ENCODE assay signal across 25 cellular contexts in genomic region chr1:54171636-54172035, GRCh38. TPM values are rescaled to one million over a fixed set of nuclear protein-coding genes. Genes with fewer than 3 reads are reported as not detected.
DNase-seq lines count a peak whose midpoint lies in the region; ATAC-seq and TF ChIP-seq lines count a peak whose summit lies in the region.
"Had no signal": no experiment of that assay in that cellular context is flagged by ENCODE, and none has a peak within 500 bp of the region (broad histone marks: within the 10 kb centered on the region; RNA-seq: fewer than 3 reads in every experiment).

No MANE protein-coding gene starts in this region.

- DNase-seq in Right ventricle myocardium inferior (ENCODE audit: missing footprints) (peak; percentile 42), right cardiac atrium (no peak), Panc1 (ENCODE audit: low read depth, low spot score) (no peak), chondrocyte (ENCODE audit: low spot score) (peak; percentile 61), spleen (peak; percentile 55)
- no peak for DNase-seq in activated CD4-positive, alpha-beta T cell treated with anti-CD3 and anti-CD28 coated beads for 48 hours
- DNase-seq: Calu3; CD4-positive, alpha-beta memory T cell; COR-L47; DMS53; DMS79 treated with DMSO at 0.1 percent for 48 hours; GF-D8; GM23248; H7; HCEC 1CT had no signal

- intact Hi-C loops in Right ventricle myocardium inferior (cut with DNase I): no loop called here
- intact Hi-C loops in right cardiac atrium (cut with DNase I): no loop called here
- intact Hi-C loops in Panc1 (cut with micrococcal nuclease; ENCODE audit: unreplicated experiment): no loop called here
- intact Hi-C loops in spleen (cut with DNase I; ENCODE audit: low total_unique reads): no loop called here

- no peaks in the 10 kb centered on the region for H3K9me3 Mint-ChIP-seq in chondrocyte (ENCODE audit: low read depth)
- H3K9me3 Mint-ChIP-seq: CD14-positive monocyte; CD4-positive, alpha-beta memory T cell had no signal

- H3K27ac Mint-ChIP-seq in chondrocyte (ENCODE audit: unreplicated experiment): no peak overlapping the region
- H3K27ac Mint-ChIP-seq: B cell had no signal

- no peaks in the 10 kb centered on the region for H3K4me1 Mint-ChIP-seq in chondrocyte (ENCODE audit: low read depth)
- H3K4me1 Mint-ChIP-seq: B cell had no signal

- H3K4me1 ChIP-seq in right cardiac atrium (ENCODE audit: control insufficient read depth, insufficient read depth, low read length): no peaks in the 10 kb centered on the region
- H3K4me1 ChIP-seq in Panc1 (ENCODE audit: control insufficient read depth, insufficient read depth, low read length): no peaks in the 10 kb centered on the region
- H3K4me1 ChIP-seq in spleen: peaks cover 3 to 29% (median 14%) of the 10 kb centered on the region in 6 donors

- in situ Hi-C loops in Panc1 (cut with HindIII; ENCODE audit: low pct_unique_long_range_greater_than_20kb, low sequenced_read_pairs): no loop called here

- no peaks in the 10 kb centered on the region for H3K36me3 Mint-ChIP-seq in chondrocyte (ENCODE audit: low read depth)

- POLR2A ChIA-PET in Panc1 (lab: Charles Lee): no interaction called here

- no peaks in the 10 kb centered on the region for H3K27me3 ChIP-seq in right cardiac atrium (ENCODE audit: control insufficient read depth, insufficient read depth)
- H3K27me3 ChIP-seq in Panc1 (ENCODE audit: control insufficient read depth, insufficient read depth, low read length): no peaks in the 10 kb centered on the region
- H3K27me3 ChIP-seq in spleen (replicated peaks in 1 of 7): no peaks in the 10 kb centered on the region
- H3K27me3 ChIP-seq: BLaER1 had no signal

- ATAC-seq in Right ventricle myocardium inferior (no peak), right cardiac atrium (no peak), Panc1 (no peak), GM18502 (IDR thresholded peaks at IDR 0.05; ENCODE audit: poor library complexity, unreplicated experiment) (no peak), HG03175 (IDR thresholded peaks at IDR 0.05; ENCODE audit: unreplicated experiment) (no peak)

- CTCF ChIA-PET in Panc1 (lab: Charles Lee): no interaction called here

- no peak for TF ChIP-seq POLR2A in spleen (IDR thresholded peaks at IDR 0.05)

- TF ChIP-seq CTCF in Panc1 (IDR thresholded peaks at IDR 0.05) (no peak), chondrocyte (IDR thresholded peaks at IDR 0.05) (no peak), spleen (IDR thresholded peaks at IDR 0.05 in 8 of 11, conservative IDR thresholded peaks at IDR 0.05 in 3 of 11) (no peak)

- H3K27ac ChIP-seq in right cardiac atrium (ENCODE audit: low read length) (no peak overlapping the region), Panc1 (ENCODE audit: low read length) (no peak overlapping the region), spleen (no peak overlapping the region)
- H3K27ac ChIP-seq: 22Rv1, BLaER1, GM23248 had no signal

- no peak overlapping the region for H3K4me3 Mint-ChIP-seq in chondrocyte (ENCODE audit: unreplicated experiment)
- H3K4me3 Mint-ChIP-seq: B cell, CD14-positive monocyte had no signal

- H3K4me3 ChIP-seq in right cardiac atrium (ENCODE audit: low read length): no peak overlapping the region
- no peak overlapping the region for H3K4me3 ChIP-seq in Panc1 (ENCODE audit: low read depth in 2 of 2, low read length in 2 of 2)
- no peak overlapping the region for H3K4me3 ChIP-seq in spleen
- H3K4me3 ChIP-seq: BLaER1, GM23248 had no signal

- WGBS in right cardiac atrium: 89% methylated on average over 8 of the region's 8 CpGs
- 84 to 92% (median 90%) methylated on average over 8 of the region's 8 CpGs for WGBS in spleen, 5 donors

- TSS peak; percentile 49 for BruUV-seq in Panc1 (replicated peaks; lab: Mats Ljungman, UMichigan)

- no peaks in the 10 kb centered on the region for H3K27me3 Mint-ChIP-seq in chondrocyte (ENCODE audit: low read depth)
- H3K27me3 Mint-ChIP-seq: B cell; CD4-positive, alpha-beta memory T cell had no signal

- no peaks in the 10 kb centered on the region for H3K9me3 ChIP-seq in right cardiac atrium (ENCODE audit: control insufficient read depth, low read length)
- H3K9me3 ChIP-seq in Panc1 (ENCODE audit: control insufficient read depth, insufficient read depth, low read depth, low read length): no peaks in the 10 kb centered on the region
- no peaks in the 10 kb centered on the region for H3K9me3 ChIP-seq in spleen
- H3K9me3 ChIP-seq: BLaER1 had no signal

- no peaks in the 10 kb centered on the region for H3K36me3 ChIP-seq in Panc1 (ENCODE audit: control insufficient read depth, insufficient read depth, low read length)
- peaks cover 0 to 49% (median 5%) of the 10 kb centered on the region in 6 donors for H3K36me3 ChIP-seq in spleen

RNA-seq across cellular contexts. Expression of gene CDCP2, which starts 18.8 kb away (rescaled TPM):
- total RNA-seq in Right ventricle myocardium inferior: not detected
- not detected for total RNA-seq in right cardiac atrium
- not detected for polyA plus RNA-seq in right cardiac atrium
- total RNA-seq in Panc1 (2021; ENCODE audit: unreplicated experiment): not detected
- polyA plus RNA-seq in Panc1 (2012; ENCODE audit: insufficient read length): not detected
- not detected in 3 replicates for total RNA-seq in chondrocyte
- total RNA-seq in spleen: 1 to 10 TPM in 2 of 7 donors, under 1 TPM in 5; 0.23 to 1.6 (median 0.85) TPM
- not detected for polyA plus RNA-seq in spleen
- total RNA-seq: B cell, Calu3, Daoy, G401, GM23248, H1, H7 had no signal
- polyA plus RNA-seq: AG04450; CD14-positive monocyte; CD4-positive, alpha-beta memory T cell; GM23248; H1 had no signal

RNA-seq across cellular contexts. Expression of gene CYB5RL, which starts 28.2 kb away (rescaled TPM):
- total RNA-seq in Right ventricle myocardium inferior (3.9 TPM), right cardiac atrium (1 to 10 TPM; 3.0 to 6.4 (median 5.5) TPM), Panc1 (2021; ENCODE audit: unreplicated experiment) (19.4 TPM), chondrocyte (7.0 to 7.8 TPM (median 7.5 TPM) in 3 replicates), spleen (10 to 100 TPM in 4 of 7 donors, 1 to 10 TPM in 3; 6.6 to 15.1 (median 11.0) TPM)
- polyA plus RNA-seq in right cardiac atrium (3.2 TPM), spleen (1 to 10 TPM; 1.3 to 3.5 (median 1.5) TPM)
- polyA plus RNA-seq in Panc1 (2012; ENCODE audit: insufficient read length): 10.6 TPM

RNA-seq across cellular contexts. Expression of gene MRPL37, which starts 28.3 kb away (rescaled TPM):
- total RNA-seq in Right ventricle myocardium inferior: 85.2 TPM
- 10 to 100 TPM; 53.1 to 57.1 (median 55.7) TPM for total RNA-seq in right cardiac atrium
- polyA plus RNA-seq in right cardiac atrium: 53.9 TPM
- 138 TPM for total RNA-seq in Panc1 (2021; ENCODE audit: unreplicated experiment)
- 106 TPM for polyA plus RNA-seq in Panc1 (2012; ENCODE audit: insufficient read length)
- total RNA-seq in chondrocyte: 66.0 to 66.9 TPM (median 66.3 TPM) in 3 replicates
- 10 to 100 TPM; 38.3 to 55.9 (median 50.1) TPM for total RNA-seq in spleen
- polyA plus RNA-seq in spleen: 10 to 100 TPM; 20.4 to 42.5 (median 38.4) TPM

Comparison
In these comparisons a context has a peak if more than half of its experiments do, and no peak if none do; other contexts are left out.
1. DNase-seq: peak in Right ventricle myocardium inferior (single experiment), chondrocyte (single experiment) and spleen (single experiment); none in right cardiac atrium (0 of 3), Panc1 (single experiment) and activated CD4-positive, alpha-beta T cell treated with anti-CD3 and anti-CD28 coated beads for 48 hours (single experiment).